In genomic region chr18:51195602-51196115, GRCh38 we compare ENCODE assay signal across 8 cellular contexts. TPM values are rescaled to one million over a fixed set of nuclear protein-coding genes. Genes with fewer than 3 reads are reported as not detected.
DNase-seq lines count a peak whose midpoint lies in the region; ATAC-seq and TF ChIP-seq lines count a peak whose summit lies in the region.

No MANE protein-coding gene starts in this region.

- peaks cover 45% of the 10 kb centered on the region for H3K4me1 Mint-ChIP-seq in T-helper 17 cell

- no peaks in the 10 kb centered on the region for H3K27me3 Mint-ChIP-seq in T-helper 17 cell

- H3K4me3 Mint-ChIP-seq in T-helper 17 cell: peak overlapping the region; percentile 95

- H3K4me1 ChIP-seq in cardiac muscle cell (ENCODE audit: low read depth): peaks cover 40% of the 10 kb centered on the region

- ATAC-seq in left ventricle myocardium superior (no peak), T-helper 17 cell (no peak), GM21515 (IDR thresholded peaks at IDR 0.05; ENCODE audit: unreplicated experiment) (no peak)

- no peaks in the 10 kb centered on the region for H3K36me3 ChIP-seq in cardiac muscle cell

- H3K36me3 Mint-ChIP-seq in T-helper 17 cell (ENCODE audit: low read depth): no peaks in the 10 kb centered on the region

- H3K27ac Mint-ChIP-seq in T-helper 17 cell: peak overlapping the region; percentile 96

- DNase-seq in cardiac muscle cell (ENCODE audit: low read depth in 1 of 2, low spot score in 1 of 2): peak; percentile 34 to 45
- no peak for DNase-seq in left ventricle myocardium superior
- peak; percentile 6 to 22 for DNase-seq in NCI-H187 (lab: John Stamatoyannopoulos, UW)
- DNase-seq in T-helper 17 cell: peak in 1 of 3 donors; percentile 13
- no peak for DNase-seq in coronary artery (ENCODE audit: low spot score)
- peak; percentile 46 to 71 for DNase-seq in lung microvascular endothelial cell (ENCODE audit: low read depth in 2 of 2)
- peak in 10 of 49 donors; percentile 1 to 44 (median 15) for DNase-seq in substantia nigra (lab: John Stamatoyannopoulos, UW)

- H3K27ac ChIP-seq in cardiac muscle cell (peak overlapping the region; percentile 98), coronary artery (peak overlapping the region; percentile 98 to 100), substantia nigra (ENCODE audit: low read depth, low read length, poor library complexity, severe bottlenecking) (peak overlapping the region; percentile 84)

- intact Hi-C loops in left ventricle myocardium superior (cut with micrococcal nuclease): no loop called here

- H3K9me3 ChIP-seq in cardiac muscle cell (ENCODE audit: low read depth): no peaks in the 10 kb centered on the region
- H3K9me3 ChIP-seq in T-helper 17 cell (ENCODE audit: control insufficient read depth, low read length, poor library complexity, severe bottlenecking): no peaks in the 10 kb centered on the region

- H3K4me3 ChIP-seq in cardiac muscle cell (peak overlapping the region; percentile 95), coronary artery (peak overlapping the region; percentile 95)

- H3K27me3 ChIP-seq in cardiac muscle cell: no peaks in the 10 kb centered on the region

- TF ChIP-seq CTCF in cardiac muscle cell (IDR thresholded peaks at IDR 0.05; ENCODE audit: low read depth, low read length) (no peak), coronary artery (IDR thresholded peaks at IDR 0.05) (no peak)

RNA-seq across cellular contexts. Expression of gene MEX3C, which starts 1.8 kb away (rescaled TPM):
- total RNA-seq in cardiac muscle cell: 32.4 and 41.3 TPM in 2 replicates
- polyA plus RNA-seq in cardiac muscle cell: 14.4 and 23.0 TPM in 2 replicates
- 23.1 TPM for total RNA-seq in left ventricle myocardium superior
- 10 to 100 TPM; 54.0 to 71.1 TPM for total RNA-seq in T-helper 17 cell
- 25.1 and 26.0 TPM in 2 replicates for total RNA-seq in lung microvascular endothelial cell

Comparison
In these comparisons a context has a peak if more than half of its experiments do, and no peak if none do; other contexts are left out.
1. DNase-seq: peak in cardiac muscle cell (2 of 2), NCI-H187 (2 of 2) and lung microvascular endothelial cell (2 of 2); none in left ventricle myocardium superior (single experiment) and coronary artery (single experiment).
2. Peak in every context shown above with its lines, with median percentiles within 50 percentile points of each other: H3K27ac ChIP-seq.